Comparison of ENCODE assay signal across 11 cellular contexts in genomic region chr5:147567917-147568598, GRCh38. TPM values are rescaled to one million over a fixed set of nuclear protein-coding genes. Genes with fewer than 3 reads are reported as not detected.
DNase-seq lines count a peak whose midpoint lies in the region; ATAC-seq and TF ChIP-seq lines count a peak whose summit lies in the region.
"Had no signal": no experiment of that assay in that cellular context is flagged by ENCODE, and none has a peak within 500 bp of the region (broad histone marks: within the 10 kb centered on the region; RNA-seq: fewer than 3 reads in every experiment).

No MANE protein-coding gene starts in this region.

- intact Hi-C loops in Calu3 (cut with micrococcal nuclease; ENCODE audit: unreplicated experiment): no loop called here

- no peak for ATAC-seq in GM19324 (IDR thresholded peaks at IDR 0.05; ENCODE audit: low FRiP score, unreplicated experiment)
- ATAC-seq in GM18861 (IDR thresholded peaks at IDR 0.05; ENCODE audit: unreplicated experiment): no peak
- ATAC-seq: activated T-cell treated with anti-CD3 and anti-CD28 coated beads, Interleukin-2, amount 50 U/mL, for 72 hours had no signal

- H3K4me1 Mint-ChIP-seq in Calu3 (ENCODE audit: low read depth, unreplicated experiment): peaks cover 12% of the 10 kb centered on the region

- H3K27ac Mint-ChIP-seq in Calu3 (ENCODE audit: unreplicated experiment): no peak overlapping the region
- H3K27ac Mint-ChIP-seq: activated T-cell treated with anti-CD3 and anti-CD28 coated beads, Interleukin-2, amount 50 U/mL, for 72 hours had no signal

- H3K4me3 ChIP-seq in Jurkat, Clone E6-1 (ENCODE audit: low read length): no peak overlapping the region
- H3K4me3 ChIP-seq: Peyer's patch had no signal

- DNase-seq in Calu3 (peak; percentile 24), astrocyte of the hippocampus (ENCODE audit: low read depth, low spot score) (peak; percentile 89), iris pigment epithelial cell (ENCODE audit: low read depth) (peak; percentile 89), NCI-H1417 treated with DMSO at 0.1 percent for 48 hours (lab: John Stamatoyannopoulos, UW) (no peak), middle frontal gyrus (ENCODE audit: extremely low spot score, low spot score) (no peak)
- DNase-seq in Jurkat, Clone E6-1 (ENCODE audit: low read depth, low spot score): peak; percentile 38
- DNase-seq: activated T-cell treated with anti-CD3 and anti-CD28 coated beads, Interleukin-2, amount 50 U/mL, for 72 hours; cortex of kidney; Peyer's patch had no signal

- BruUV-seq in Calu3 (replicated peaks; lab: Mats Ljungman, UMichigan): no TSS peak

- H3K27me3 Mint-ChIP-seq in Calu3 (ENCODE audit: unreplicated experiment): no peaks in the 10 kb centered on the region

- H3K36me3 Mint-ChIP-seq in Calu3 (ENCODE audit: insufficient read depth, unreplicated experiment): no peaks in the 10 kb centered on the region

- H3K9me3 Mint-ChIP-seq in Calu3 (ENCODE audit: low read depth, unreplicated experiment): no peaks in the 10 kb centered on the region
- H3K9me3 Mint-ChIP-seq: activated T-cell treated with anti-CD3 and anti-CD28 coated beads, Interleukin-2, amount 50 U/mL, for 72 hours had no signal

- TF ChIP-seq CTCF in Calu3 (IDR thresholded peaks at IDR 0.05; ENCODE audit: unreplicated experiment): no peak

- H3K4me3 Mint-ChIP-seq in Calu3 (ENCODE audit: low read depth, unreplicated experiment): no peak overlapping the region
- H3K4me3 Mint-ChIP-seq: activated T-cell treated with anti-CD3 and anti-CD28 coated beads, Interleukin-2, amount 50 U/mL, for 72 hours had no signal

- CTCF ChIA-PET in Calu3 (lab: Charles Lee): interaction anchor here (1.0 kb wide), 2 partner anchors 9 kb away, joined by 4 to 6 read pairs; no protein-coding TSS in a partner anchor

RNA-seq across cellular contexts. Expression of gene DPYSL3, which starts 58.2 kb away (rescaled TPM):
- total RNA-seq in Calu3 (2022): 21.4 and 26.6 TPM in 2 replicates
- 1.2 TPM for polyA plus RNA-seq in Jurkat, Clone E6-1 (2012; ENCODE audit: insufficient read depth, insufficient read length)

Comparison
In these comparisons a context has a peak if more than half of its experiments do, and no peak if none do; other contexts are left out.
1. DNase-seq: peak in Calu3 (single experiment), Jurkat, Clone E6-1 (single experiment), astrocyte of the hippocampus (single experiment) and iris pigment epithelial cell (single experiment); none in NCI-H1417 treated with DMSO at 0.1 percent for 48 hours (single experiment) and middle frontal gyrus (single experiment).